1 cellular context compared by ENCODE assay signal in the genomic region with DNA sequence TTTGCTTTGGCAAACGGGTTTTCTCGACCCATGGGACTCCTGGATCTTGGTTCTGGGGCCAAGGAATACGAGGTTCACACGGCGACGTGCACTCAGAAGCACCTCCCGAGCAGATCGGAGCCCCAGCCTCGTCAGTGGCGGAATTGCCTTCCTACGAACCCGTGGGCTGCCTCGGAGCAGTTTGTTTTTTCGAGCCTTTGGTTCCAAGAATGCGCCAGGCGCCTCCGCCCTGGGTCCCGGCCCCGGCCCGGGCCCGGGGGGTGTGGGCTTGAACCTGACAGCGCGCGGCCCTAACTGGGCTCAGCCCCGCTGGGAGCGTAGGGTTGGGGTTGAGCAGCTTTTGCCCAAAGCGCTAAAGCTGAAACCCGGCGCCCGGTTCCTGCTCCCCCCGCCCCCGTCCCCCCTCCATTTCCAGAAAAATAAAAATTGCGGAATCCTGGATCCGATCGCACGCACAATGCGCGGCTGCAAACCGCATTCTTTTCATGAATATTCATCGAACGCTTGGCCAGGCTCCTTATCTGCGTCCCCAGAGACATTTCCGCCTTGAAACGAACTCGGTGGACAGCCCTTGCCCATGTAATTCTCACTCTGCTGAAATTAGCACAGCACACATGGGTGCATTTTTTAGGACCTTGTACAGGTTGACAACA.
TF ChIP-seq lines count a peak whose summit lies in the region.

No MANE protein-coding gene starts in this region.

TF ChIP-seq in HEK293, 187 proteins besides CTCF, POLR2A, EP300 and RAD21 (continued from another document):
- TF ChIP-seq, protein P1, sequence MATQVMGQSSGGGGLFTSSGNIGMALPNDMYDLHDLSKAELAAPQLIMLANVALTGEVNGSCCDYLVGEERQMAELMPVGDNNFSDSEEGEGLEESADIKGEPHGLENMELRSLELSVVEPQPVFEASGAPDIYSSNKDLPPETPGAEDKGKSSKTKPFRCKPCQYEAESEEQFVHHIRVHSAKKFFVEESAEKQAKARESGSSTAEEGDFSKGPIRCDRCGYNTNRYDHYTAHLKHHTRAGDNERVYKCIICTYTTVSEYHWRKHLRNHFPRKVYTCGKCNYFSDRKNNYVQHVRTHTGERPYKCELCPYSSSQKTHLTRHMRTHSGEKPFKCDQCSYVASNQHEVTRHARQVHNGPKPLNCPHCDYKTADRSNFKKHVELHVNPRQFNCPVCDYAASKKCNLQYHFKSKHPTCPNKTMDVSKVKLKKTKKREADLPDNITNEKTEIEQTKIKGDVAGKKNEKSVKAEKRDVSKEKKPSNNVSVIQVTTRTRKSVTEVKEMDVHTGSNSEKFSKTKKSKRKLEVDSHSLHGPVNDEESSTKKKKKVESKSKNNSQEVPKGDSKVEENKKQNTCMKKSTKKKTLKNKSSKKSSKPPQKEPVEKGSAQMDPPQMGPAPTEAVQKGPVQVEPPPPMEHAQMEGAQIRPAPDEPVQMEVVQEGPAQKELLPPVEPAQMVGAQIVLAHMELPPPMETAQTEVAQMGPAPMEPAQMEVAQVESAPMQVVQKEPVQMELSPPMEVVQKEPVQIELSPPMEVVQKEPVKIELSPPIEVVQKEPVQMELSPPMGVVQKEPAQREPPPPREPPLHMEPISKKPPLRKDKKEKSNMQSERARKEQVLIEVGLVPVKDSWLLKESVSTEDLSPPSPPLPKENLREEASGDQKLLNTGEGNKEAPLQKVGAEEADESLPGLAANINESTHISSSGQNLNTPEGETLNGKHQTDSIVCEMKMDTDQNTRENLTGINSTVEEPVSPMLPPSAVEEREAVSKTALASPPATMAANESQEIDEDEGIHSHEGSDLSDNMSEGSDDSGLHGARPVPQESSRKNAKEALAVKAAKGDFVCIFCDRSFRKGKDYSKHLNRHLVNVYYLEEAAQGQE (tag by site-specific recombination; IDR thresholded peaks at IDR 0.05), result no peak
- TF ChIP-seq, protein P2, sequence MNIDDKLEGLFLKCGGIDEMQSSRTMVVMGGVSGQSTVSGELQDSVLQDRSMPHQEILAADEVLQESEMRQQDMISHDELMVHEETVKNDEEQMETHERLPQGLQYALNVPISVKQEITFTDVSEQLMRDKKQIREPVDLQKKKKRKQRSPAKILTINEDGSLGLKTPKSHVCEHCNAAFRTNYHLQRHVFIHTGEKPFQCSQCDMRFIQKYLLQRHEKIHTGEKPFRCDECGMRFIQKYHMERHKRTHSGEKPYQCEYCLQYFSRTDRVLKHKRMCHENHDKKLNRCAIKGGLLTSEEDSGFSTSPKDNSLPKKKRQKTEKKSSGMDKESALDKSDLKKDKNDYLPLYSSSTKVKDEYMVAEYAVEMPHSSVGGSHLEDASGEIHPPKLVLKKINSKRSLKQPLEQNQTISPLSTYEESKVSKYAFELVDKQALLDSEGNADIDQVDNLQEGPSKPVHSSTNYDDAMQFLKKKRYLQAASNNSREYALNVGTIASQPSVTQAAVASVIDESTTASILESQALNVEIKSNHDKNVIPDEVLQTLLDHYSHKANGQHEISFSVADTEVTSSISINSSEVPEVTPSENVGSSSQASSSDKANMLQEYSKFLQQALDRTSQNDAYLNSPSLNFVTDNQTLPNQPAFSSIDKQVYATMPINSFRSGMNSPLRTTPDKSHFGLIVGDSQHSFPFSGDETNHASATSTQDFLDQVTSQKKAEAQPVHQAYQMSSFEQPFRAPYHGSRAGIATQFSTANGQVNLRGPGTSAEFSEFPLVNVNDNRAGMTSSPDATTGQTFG (tag by site-specific recombination; IDR thresholded peaks at IDR 0.05; ENCODE audit: borderline replicate concordance), result no peak
- TF ChIP-seq ZNF548 (tag by site-specific recombination; IDR thresholded peaks at IDR 0.05), result no peak
- no peak for TF ChIP-seq BCL11A (tag by site-specific recombination; IDR thresholded peaks at IDR 0.05; ENCODE audit: low read depth)
- no peak for TF ChIP-seq MEIS1 (CRISPR knock-in tag; IDR thresholded peaks at IDR 0.05; ENCODE audit: borderline replicate concordance)
- TF ChIP-seq KLF8 (tag by site-specific recombination; IDR thresholded peaks at IDR 0.05), result 0 out of 2 replicates have a peak, but pooled peaks have one; percentile 34
- TF ChIP-seq ZEB2 (tag by site-specific recombination; IDR thresholded peaks at IDR 0.05), result peak; percentile 50; the same call in 1 of the 2 replicates
- no peak for TF ChIP-seq ZNF157 (tag by site-specific recombination; IDR thresholded peaks at IDR 0.05)
- no peak for TF ChIP-seq ZNF114 (tag by site-specific recombination; IDR thresholded peaks at IDR 0.05)
- no peak for TF ChIP-seq ZNF76 (tag by site-specific recombination; IDR thresholded peaks at IDR 0.05; ENCODE audit: borderline replicate concordance, low read depth)
- TF ChIP-seq ZNF112 (tag by site-specific recombination; IDR thresholded peaks at IDR 0.05), result no peak
- no peak for TF ChIP-seq ZFP41 (tag by site-specific recombination; IDR thresholded peaks at IDR 0.05; ENCODE audit: borderline replicate concordance)
- TF ChIP-seq, protein P3, sequence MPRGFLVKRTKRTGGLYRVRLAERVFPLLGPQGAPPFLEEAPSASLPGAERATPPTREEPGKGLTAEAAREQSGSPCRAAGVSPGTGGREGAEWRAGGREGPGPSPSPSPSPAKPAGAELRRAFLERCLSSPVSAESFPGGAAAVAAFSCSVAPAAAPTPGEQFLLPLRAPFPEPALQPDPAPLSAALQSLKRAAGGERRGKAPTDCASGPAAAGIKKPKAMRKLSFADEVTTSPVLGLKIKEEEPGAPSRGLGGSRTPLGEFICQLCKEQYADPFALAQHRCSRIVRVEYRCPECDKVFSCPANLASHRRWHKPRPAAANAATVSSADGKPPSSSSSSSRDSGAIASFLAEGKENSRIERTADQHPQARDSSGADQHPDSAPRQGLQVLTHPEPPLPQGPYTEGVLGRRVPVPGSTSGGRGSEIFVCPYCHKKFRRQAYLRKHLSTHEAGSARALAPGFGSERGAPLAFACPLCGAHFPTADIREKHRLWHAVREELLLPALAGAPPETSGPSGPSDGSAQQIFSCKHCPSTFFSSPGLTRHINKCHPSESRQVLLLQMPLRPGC (tag by site-specific recombination; IDR thresholded peaks at IDR 0.05), result no peak
- peak; percentile 54; the same call in 1 of the 2 replicates for TF ChIP-seq ZBTB17 (tag by site-specific recombination; IDR thresholded peaks at IDR 0.05)
- TF ChIP-seq, protein P4, sequence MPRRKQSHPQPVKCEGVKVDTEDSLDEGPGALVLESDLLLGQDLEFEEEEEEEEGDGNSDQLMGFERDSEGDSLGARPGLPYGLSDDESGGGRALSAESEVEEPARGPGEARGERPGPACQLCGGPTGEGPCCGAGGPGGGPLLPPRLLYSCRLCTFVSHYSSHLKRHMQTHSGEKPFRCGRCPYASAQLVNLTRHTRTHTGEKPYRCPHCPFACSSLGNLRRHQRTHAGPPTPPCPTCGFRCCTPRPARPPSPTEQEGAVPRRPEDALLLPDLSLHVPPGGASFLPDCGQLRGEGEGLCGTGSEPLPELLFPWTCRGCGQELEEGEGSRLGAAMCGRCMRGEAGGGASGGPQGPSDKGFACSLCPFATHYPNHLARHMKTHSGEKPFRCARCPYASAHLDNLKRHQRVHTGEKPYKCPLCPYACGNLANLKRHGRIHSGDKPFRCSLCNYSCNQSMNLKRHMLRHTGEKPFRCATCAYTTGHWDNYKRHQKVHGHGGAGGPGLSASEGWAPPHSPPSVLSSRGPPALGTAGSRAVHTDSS (tag by site-specific recombination; IDR thresholded peaks at IDR 0.05), result no peak
- TF ChIP-seq ZNF335 (tag by site-specific recombination; conservative IDR thresholded peaks at IDR 0.05), result peak; percentile 71
- TF ChIP-seq, protein P5, sequence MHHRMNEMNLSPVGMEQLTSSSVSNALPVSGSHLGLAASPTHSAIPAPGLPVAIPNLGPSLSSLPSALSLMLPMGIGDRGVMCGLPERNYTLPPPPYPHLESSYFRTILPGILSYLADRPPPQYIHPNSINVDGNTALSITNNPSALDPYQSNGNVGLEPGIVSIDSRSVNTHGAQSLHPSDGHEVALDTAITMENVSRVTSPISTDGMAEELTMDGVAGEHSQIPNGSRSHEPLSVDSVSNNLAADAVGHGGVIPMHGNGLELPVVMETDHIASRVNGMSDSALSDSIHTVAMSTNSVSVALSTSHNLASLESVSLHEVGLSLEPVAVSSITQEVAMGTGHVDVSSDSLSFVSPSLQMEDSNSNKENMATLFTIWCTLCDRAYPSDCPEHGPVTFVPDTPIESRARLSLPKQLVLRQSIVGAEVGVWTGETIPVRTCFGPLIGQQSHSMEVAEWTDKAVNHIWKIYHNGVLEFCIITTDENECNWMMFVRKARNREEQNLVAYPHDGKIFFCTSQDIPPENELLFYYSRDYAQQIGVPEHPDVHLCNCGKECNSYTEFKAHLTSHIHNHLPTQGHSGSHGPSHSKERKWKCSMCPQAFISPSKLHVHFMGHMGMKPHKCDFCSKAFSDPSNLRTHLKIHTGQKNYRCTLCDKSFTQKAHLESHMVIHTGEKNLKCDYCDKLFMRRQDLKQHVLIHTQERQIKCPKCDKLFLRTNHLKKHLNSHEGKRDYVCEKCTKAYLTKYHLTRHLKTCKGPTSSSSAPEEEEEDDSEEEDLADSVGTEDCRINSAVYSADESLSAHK (tag by site-specific recombination; IDR thresholded peaks at IDR 0.05), result 0 out of 2 replicates have a peak, but pooled peaks have one; percentile 37
- no peak for TF ChIP-seq ZNF600 (tag by site-specific recombination; IDR thresholded peaks at IDR 0.05)
- peak; percentile 61 for TF ChIP-seq ZFHX2 (tag by site-specific recombination; conservative IDR thresholded peaks at IDR 0.05)
- TF ChIP-seq ZNF221 (tag by site-specific recombination; IDR thresholded peaks at IDR 0.05; ENCODE audit: borderline replicate concordance), result no peak
- 0 out of 2 replicates have a peak, but pooled peaks have one; percentile 50 for TF ChIP-seq ZNF664 (tag by site-specific recombination; IDR thresholded peaks at IDR 0.05)
- TF ChIP-seq YY1 (tag by site-specific recombination; IDR thresholded peaks at IDR 0.05), result 0 out of 2 replicates have a peak, but pooled peaks have one; percentile 29
- TF ChIP-seq ZBTB8A (tag by site-specific recombination; IDR thresholded peaks at IDR 0.05), result peak; percentile 55; the same call in 1 of the 2 replicates
- 0 out of 2 replicates have a peak, but pooled peaks have one; percentile 47 for TF ChIP-seq ZXDB (tag by site-specific recombination; IDR thresholded peaks at IDR 0.05)
- no peak for TF ChIP-seq ZNF394 (tag by site-specific recombination; IDR thresholded peaks at IDR 0.05; ENCODE audit: borderline replicate concordance)
- no peak for TF ChIP-seq ZNF843 (tag by site-specific recombination; IDR thresholded peaks at IDR 0.05)
- TF ChIP-seq, protein P6, sequence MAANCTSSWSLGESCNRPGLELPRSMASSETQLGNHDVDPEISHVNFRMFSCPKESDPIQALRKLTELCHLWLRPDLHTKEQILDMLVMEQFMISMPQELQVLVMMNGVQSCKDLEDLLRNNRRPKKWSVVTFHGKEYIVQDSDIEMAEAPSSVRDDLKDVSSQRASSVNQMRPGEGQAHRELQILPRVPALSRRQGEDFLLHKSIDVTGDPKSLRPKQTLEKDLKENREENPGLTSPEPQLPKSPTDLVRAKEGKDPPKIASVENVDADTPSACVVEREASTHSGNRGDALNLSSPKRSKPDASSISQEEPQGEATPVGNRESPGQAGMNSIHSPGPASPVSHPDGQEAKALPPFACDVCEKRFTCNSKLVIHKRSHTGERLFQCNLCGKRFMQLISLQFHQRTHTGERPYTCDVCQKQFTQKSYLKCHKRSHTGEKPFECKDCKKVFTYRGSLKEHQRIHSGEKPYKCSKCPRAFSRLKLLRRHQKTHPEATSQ (tag by site-specific recombination; IDR thresholded peaks at IDR 0.05), result no peak
- TF ChIP-seq ZNF155 (tag by site-specific recombination; IDR thresholded peaks at IDR 0.05), result no peak
- TF ChIP-seq KLF7 (tag by site-specific recombination; IDR thresholded peaks at IDR 0.05; ENCODE audit: borderline replicate concordance), result no peak
- no peak for TF ChIP-seq ZNF677 (tag by site-specific recombination; IDR thresholded peaks at IDR 0.05)
- no peak for TF ChIP-seq ZNF223 (tag by site-specific recombination; IDR thresholded peaks at IDR 0.05)
- no peak for TF ChIP-seq ZNF211 (tag by site-specific recombination; IDR thresholded peaks at IDR 0.05; ENCODE audit: low read depth)
- TF ChIP-seq, protein P7, sequence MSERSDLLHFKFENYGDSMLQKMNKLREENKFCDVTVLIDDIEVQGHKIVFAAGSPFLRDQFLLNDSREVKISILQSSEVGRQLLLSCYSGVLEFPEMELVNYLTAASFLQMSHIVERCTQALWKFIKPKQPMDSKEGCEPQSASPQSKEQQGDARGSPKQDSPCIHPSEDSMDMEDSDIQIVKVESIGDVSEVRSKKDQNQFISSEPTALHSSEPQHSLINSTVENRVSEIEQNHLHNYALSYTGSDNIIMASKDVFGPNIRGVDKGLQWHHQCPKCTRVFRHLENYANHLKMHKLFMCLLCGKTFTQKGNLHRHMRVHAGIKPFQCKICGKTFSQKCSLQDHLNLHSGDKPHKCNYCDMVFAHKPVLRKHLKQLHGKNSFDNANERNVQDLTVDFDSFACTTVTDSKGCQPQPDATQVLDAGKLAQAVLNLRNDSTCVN (tag by site-specific recombination; optimal IDR thresholded peaks at IDR 0.05), result peak; percentile 65
- no peak for TF ChIP-seq GLIS1 (tag by site-specific recombination; IDR thresholded peaks at IDR 0.05)
- TF ChIP-seq, protein P8, sequence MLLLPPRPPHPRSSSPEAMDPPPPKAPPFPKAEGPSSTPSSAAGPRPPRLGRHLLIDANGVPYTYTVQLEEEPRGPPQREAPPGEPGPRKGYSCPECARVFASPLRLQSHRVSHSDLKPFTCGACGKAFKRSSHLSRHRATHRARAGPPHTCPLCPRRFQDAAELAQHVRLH (tag by site-specific recombination; IDR thresholded peaks at IDR 0.05), result no peak
- no peak for TF ChIP-seq ZNF2 (tag by site-specific recombination; IDR thresholded peaks at IDR 0.05)
- no peak for TF ChIP-seq ZNF121 (tag by site-specific recombination; IDR thresholded peaks at IDR 0.05)
- TF ChIP-seq ZNF23 (tag by site-specific recombination; IDR thresholded peaks at IDR 0.05; ENCODE audit: borderline replicate concordance), result no peak
- TF ChIP-seq ZNF660 (tag by site-specific recombination; IDR thresholded peaks at IDR 0.05), result no peak
- TF ChIP-seq ZNF214 (tag by site-specific recombination; IDR thresholded peaks at IDR 0.05; ENCODE audit: borderline replicate concordance), result no peak
- TF ChIP-seq ZFP37 (tag by site-specific recombination; IDR thresholded peaks at IDR 0.05), result no peak
- no peak for TF ChIP-seq ZNF10 (tag by site-specific recombination; IDR thresholded peaks at IDR 0.05)
- TF ChIP-seq ZNF202 (tag by site-specific recombination; IDR thresholded peaks at IDR 0.05; ENCODE audit: borderline replicate concordance), result no peak
TF ChIP-seq in HEK293: peak in this region for 20.
